Comparison of ENCODE assay signal across 7 cellular contexts in genomic region chr1:160261878-160262794, GRCh38. TPM values are rescaled to one million over a fixed set of nuclear protein-coding genes. Genes with fewer than 3 reads are reported as not detected.
A peak's percentile ranks its signal among the peaks of the same experiment; 100 is the strongest.
DNase-seq lines count a peak whose midpoint lies in the region; ATAC-seq and TF ChIP-seq lines count a peak whose summit lies in the region.

DCAF8 (minus strand) TSS chr1:160262549; CDS start chr1:160244008, 18,541 bp downstream.

- whole genome bisulfite sequencing in hepatocyte (ENCODE audit: low lambda C conversion rate, missing lambda C conversion rate), result under 1% methylated on average over 56 of the region's 69 CpGs

- H3K36me3 ChIP-seq in hepatocyte (replicated peaks; ENCODE audit: insufficient read depth, low read depth), result no peaks in the 10 kb centered on the region

- ATAC-seq in GM18508 (IDR thresholded peaks at IDR 0.05; ENCODE audit: insufficient read depth, unreplicated experiment) (peak; percentile 52), HG03025 (IDR thresholded peaks at IDR 0.05; ENCODE audit: low FRiP score, unreplicated experiment) (peak; percentile 88)

- H3K4me3 ChIP-seq in hepatocyte, result peak within 1 kb of the TSS; percentile 22

- peak within 1 kb of the TSS; percentile 93 for H3K27ac ChIP-seq in hepatocyte

- H3K9me3 ChIP-seq in hepatocyte (ENCODE audit: low read depth), result no peaks in the 10 kb centered on the region

- H3K4me1 ChIP-seq in hepatocyte (ENCODE audit: insufficient read depth), result peaks cover 22% of the 10 kb centered on the region

- no peaks in the 10 kb centered on the region for H3K9me2 ChIP-seq in hepatocyte (replicated peaks; ENCODE audit: insufficient read depth)

- H4K20me1 ChIP-seq in hepatocyte (ENCODE audit: insufficient read depth, poor library complexity, severe bottlenecking), result peaks cover 10% of the 10 kb centered on the region

- no peaks in the 10 kb centered on the region for H3K27me3 ChIP-seq in hepatocyte

- DNase-seq in NCI-H2081 (lab: John Stamatoyannopoulos, UW) (peak; percentile 99), T1000 (lab: John Stamatoyannopoulos, UW) (peak; percentile 91), astrocyte of the hippocampus (ENCODE audit: low read depth, low spot score) (peak; percentile 99), hepatocyte (ENCODE audit: low spot score) (peak; percentile 99), retina (peak; percentile 98)

- no peak for TF ChIP-seq CTCF in hepatocyte (IDR thresholded peaks at IDR 0.05; ENCODE audit: poor library complexity)

- H3K79me2 ChIP-seq in hepatocyte, result peaks cover 39% of the 10 kb centered on the region

- H2AFZ ChIP-seq in hepatocyte, result peak within 1 kb of the TSS; percentile 83

- H3K4me2 ChIP-seq in hepatocyte, result peak within 1 kb of the TSS; percentile 77

RNA-seq across cellular contexts. Expression of gene DCAF8, which starts in this region (rescaled TPM):
- total RNA-seq in hepatocyte, result 85.8 and 110 TPM in 2 replicates
- polyA plus RNA-seq in hepatocyte, result 95.1 and 113 TPM in 2 replicates

Comparison
In these comparisons a context has a peak if more than half of its experiments do, and no peak if none do; other contexts are left out.
1. Peak in every context shown above with its lines: DNase-seq, ATAC-seq, H3K4me3 ChIP-seq and H3K27ac ChIP-seq.